Comparison of ENCODE assay signal across 11 cellular contexts in genomic region chr6:5905431-5906339, GRCh38.
DNase-seq lines count a peak whose midpoint lies in the region; ATAC-seq lines count a peak whose summit lies in the region.
"Had no signal": no experiment of that assay in that cellular context is flagged by ENCODE, and none has a peak within 500 bp of the region (broad histone marks: within the 10 kb centered on the region; RNA-seq: fewer than 3 reads in every experiment).

No MANE protein-coding gene starts in this region.

- intact Hi-C loops in Right ventricle myocardium inferior (cut with DNase I): no loop called here

- no peak overlapping the region for H3K4me3 Mint-ChIP-seq in T-helper 17 cell
- H3K4me3 Mint-ChIP-seq: activated naive CD8-positive, alpha-beta T cell treated with anti-CD3 and anti-CD28 coated beads, Interleukin-2, amount 50 U/mL, for 24 hours; T-helper 1 cell treated with Interleukin-12 subunit alpha and Interleukin-12 subunit beta and Interleukin-4 antibody, amounts not matched to agents 30 μg/mL and 1 μg/mL, for 36 hours had no signal

- no peaks in the 10 kb centered on the region for H3K27me3 Mint-ChIP-seq in T-helper 17 cell
- H3K27me3 Mint-ChIP-seq: activated naive CD8-positive, alpha-beta T cell treated with anti-CD3 and anti-CD28 coated beads, Interleukin-2, amount 50 U/mL, for 24 hours had no signal

- H3K4me3 ChIP-seq in adipocyte (ENCODE audit: low read length) (peak overlapping the region; percentile 55), skeletal muscle cell (ENCODE audit: low read depth, low read length) (no peak overlapping the region)

- peak overlapping the region; percentile 48 for H3K9ac ChIP-seq in adipocyte (ENCODE audit: low read length)
- H3K9ac ChIP-seq: KMS-11 had no signal

- peaks cover 18% of the 10 kb centered on the region for H3K4me1 ChIP-seq in adipocyte (ENCODE audit: control insufficient read depth, insufficient read depth, low read length)

- H3K4me1 Mint-ChIP-seq in T-helper 17 cell: peaks cover 2% of the 10 kb centered on the region
- H3K4me1 Mint-ChIP-seq: activated naive CD8-positive, alpha-beta T cell treated with anti-CD3 and anti-CD28 coated beads, Interleukin-2, amount 50 U/mL, for 24 hours had no signal

- peak; percentile 90 for DNase-seq in GM03348 (ENCODE audit: low spot score)
- peak; percentile 68 for DNase-seq in adipocyte (ENCODE audit: low read depth)
- DNase-seq in Right ventricle myocardium inferior (ENCODE audit: missing footprints): peak; percentile 87
- DNase-seq in skeletal muscle cell (ENCODE audit: low read depth): peak; percentile 82
- no peak for DNase-seq in T-helper 17 cell
- no peak for DNase-seq in effector CD4-positive, alpha-beta T cell
- DNase-seq: activated naive CD8-positive, alpha-beta T cell treated with anti-CD3 and anti-CD28 coated beads, Interleukin-2, amount 50 U/mL, for 24 hours had no signal

- no peaks in the 10 kb centered on the region for H3K36me3 Mint-ChIP-seq in T-helper 17 cell (ENCODE audit: low read depth)

- ATAC-seq in Right ventricle myocardium inferior (peak; percentile 98), T-helper 17 cell (no peak), HG03457 (IDR thresholded peaks at IDR 0.05; ENCODE audit: unreplicated experiment) (no peak), HG02840 (IDR thresholded peaks at IDR 0.05; ENCODE audit: low FRiP score, unreplicated experiment) (no peak)
- ATAC-seq: activated naive CD8-positive, alpha-beta T cell treated with anti-CD3 and anti-CD28 coated beads, Interleukin-2, amount 50 U/mL, for 24 hours had no signal

- no peaks in the 10 kb centered on the region for H3K36me3 ChIP-seq in adipocyte (ENCODE audit: control insufficient read depth, insufficient read depth, low read length, severe bottlenecking)

- H3K27ac Mint-ChIP-seq in T-helper 17 cell: no peak overlapping the region
- H3K27ac Mint-ChIP-seq: activated naive CD8-positive, alpha-beta T cell treated with anti-CD3 and anti-CD28 coated beads, Interleukin-2, amount 50 U/mL, for 24 hours; T-helper 1 cell treated with Interleukin-12 subunit alpha and Interleukin-12 subunit beta and Interleukin-4 antibody, amounts not matched to agents 30 μg/mL and 1 μg/mL, for 36 hours had no signal

- H3K9me3 ChIP-seq in adipocyte (ENCODE audit: control insufficient read depth, low read length) (no peaks in the 10 kb centered on the region), T-helper 17 cell (ENCODE audit: control insufficient read depth, low read length, poor library complexity, severe bottlenecking) (no peaks in the 10 kb centered on the region)

- H3K27me3 ChIP-seq in adipocyte (replicated peaks; ENCODE audit: control insufficient read depth, insufficient read depth, low read length): no peaks in the 10 kb centered on the region

Comparison
In these comparisons a context has a peak if more than half of its experiments do, and no peak if none do; other contexts are left out.
1. DNase-seq: peak in GM03348 (single experiment), adipocyte (single experiment), Right ventricle myocardium inferior (single experiment) and skeletal muscle cell (single experiment); none in T-helper 17 cell (0 of 3) and effector CD4-positive, alpha-beta T cell (single experiment).